Comparison of ENCODE assay signal across 8 cellular contexts in genomic region chr17:45277216-45277849, GRCh38. TPM values are rescaled to one million over a fixed set of nuclear protein-coding genes. Genes with fewer than 3 reads are reported as not detected.
DNase-seq lines count a peak whose midpoint lies in the region; ATAC-seq and TF ChIP-seq lines count a peak whose summit lies in the region.

No MANE protein-coding gene starts in this region.

- H3K4me2 ChIP-seq in DND-41 (ENCODE audit: insufficient read depth, low read length) (no peak overlapping the region), MM.1S (ENCODE audit: low read depth, low read length) (no peak overlapping the region), neural cell (ENCODE audit: low read length) (no peak overlapping the region)

- H3K27ac Mint-ChIP-seq in activated T-helper 1 cell treated with anti-CD3 and anti-CD28 coated beads, Interleukin-12 subunit alpha, Interleukin-12 subunit beta, Interleukin-2, Interleukin-4 antibody, amounts not matched to agents 30 ng/mL and 10 ng/mL and 1 ng/mL, durations not matched to agents 14 hours and 24 hours and 36 hours = peak overlapping the region; percentile 20

- no peak overlapping the region for H3K9ac ChIP-seq in DND-41 (ENCODE audit: low read depth, low read length)
- H3K9ac ChIP-seq in MM.1S (ENCODE audit: low read length) = no peak overlapping the region
- H3K9ac ChIP-seq in neural cell (ENCODE audit: low read length) = no peak overlapping the region

- H3K4me3 Mint-ChIP-seq in activated T-helper 1 cell treated with anti-CD3 and anti-CD28 coated beads, Interleukin-12 subunit alpha, Interleukin-12 subunit beta, Interleukin-2, Interleukin-4 antibody, amounts not matched to agents 30 ng/mL and 10 ng/mL and 1 ng/mL, durations not matched to agents 14 hours and 24 hours and 36 hours = no peak overlapping the region

- TF ChIP-seq RAD21 in neural cell (conservative IDR thresholded peaks at IDR 0.05) = peak; percentile 84

- no peak overlapping the region for H2AFZ ChIP-seq in DND-41 (ENCODE audit: low read depth, low read length)
- H2AFZ ChIP-seq in MM.1S (ENCODE audit: low read length) = no peak overlapping the region
- no peak overlapping the region for H2AFZ ChIP-seq in neural cell (ENCODE audit: low read depth, low read length)

- peaks cover 28% of the 10 kb centered on the region for H3K36me3 Mint-ChIP-seq in activated T-helper 1 cell treated with anti-CD3 and anti-CD28 coated beads, Interleukin-12 subunit alpha, Interleukin-12 subunit beta, Interleukin-2, Interleukin-4 antibody, amounts not matched to agents 30 ng/mL and 10 ng/mL and 1 ng/mL, durations not matched to agents 14 hours and 24 hours and 36 hours (ENCODE audit: low read depth)

- H3F3A ChIP-seq in MM.1S (ENCODE audit: insufficient read depth, low read length) (peaks cover 7% of the 10 kb centered on the region; the same call in 1 of the 2 replicates), neural cell (ENCODE audit: insufficient read depth, low read length, poor library complexity, severe bottlenecking) (peaks cover 4% of the 10 kb centered on the region)

- H3K79me2 ChIP-seq in DND-41 (ENCODE audit: insufficient read depth, low read length) (no peaks in the 10 kb centered on the region), MM.1S (ENCODE audit: low read length) (no peaks in the 10 kb centered on the region), neural cell (replicated peaks; ENCODE audit: insufficient read depth, low read length) (no peaks in the 10 kb centered on the region)

- H3K9me3 Mint-ChIP-seq in activated T-helper 1 cell treated with anti-CD3 and anti-CD28 coated beads, Interleukin-12 subunit alpha, Interleukin-12 subunit beta, Interleukin-2, Interleukin-4 antibody, amounts not matched to agents 30 ng/mL and 10 ng/mL and 1 ng/mL, durations not matched to agents 14 hours and 24 hours and 36 hours = no peaks in the 10 kb centered on the region

- peak; percentile 97 for ATAC-seq in DND-41 (ENCODE audit: insufficient read depth, low read depth)
- no peak for ATAC-seq in HG03196 (IDR thresholded peaks at IDR 0.05; ENCODE audit: unreplicated experiment)

- H3K27me3 ChIP-seq in DND-41 (ENCODE audit: insufficient read depth, low read length, poor library complexity) (no peaks in the 10 kb centered on the region), MM.1S (replicated peaks; ENCODE audit: insufficient read depth, low read length) (no peaks in the 10 kb centered on the region), neural cell (ENCODE audit: insufficient read depth, low read depth, low read length) (no peaks in the 10 kb centered on the region)

- H3K9me3 ChIP-seq in DND-41 (ENCODE audit: insufficient read depth, low read length, severe bottlenecking) = no peaks in the 10 kb centered on the region
- H3K9me3 ChIP-seq in MM.1S (replicated peaks; ENCODE audit: insufficient read depth, low read length) = no peaks in the 10 kb centered on the region
- H3K9me3 ChIP-seq in neural cell (ENCODE audit: low read length) = no peaks in the 10 kb centered on the region

- H4K20me1 ChIP-seq in DND-41 (ENCODE audit: insufficient read depth, low read length) = no peaks in the 10 kb centered on the region
- H4K20me1 ChIP-seq in MM.1S (ENCODE audit: insufficient read depth, low read length) = no peaks in the 10 kb centered on the region
- no peaks in the 10 kb centered on the region for H4K20me1 ChIP-seq in neural cell (ENCODE audit: insufficient read depth)

- H3K4me1 ChIP-seq in DND-41 (ENCODE audit: insufficient read depth, low read length) = no peaks in the 10 kb centered on the region
- peaks cover 5% of the 10 kb centered on the region; the same call in 1 of the 2 replicates for H3K4me1 ChIP-seq in MM.1S (ENCODE audit: low read length)

- no peak for TF ChIP-seq EP300 in neural cell (conservative IDR thresholded peaks at IDR 0.05; ENCODE audit: poor library complexity, severe bottlenecking)

- intact Hi-C loops in activated T-helper 1 cell treated with anti-CD3 and anti-CD28 coated beads, Interleukin-12 subunit alpha, Interleukin-12 subunit beta, Interleukin-2, Interleukin-4 antibody, amounts not matched to agents 30 ng/mL and 10 ng/mL and 1 ng/mL, durations not matched to agents 14 hours and 24 hours and 36 hours (cut with micrococcal nuclease) = loop anchor here (1.0 to 2.0 kb wide), 3 partner anchors 29 to 108 kb away; partner anchors contain the start of gene MAP3K14

- H3K4me1 Mint-ChIP-seq in activated T-helper 1 cell treated with anti-CD3 and anti-CD28 coated beads, Interleukin-12 subunit alpha, Interleukin-12 subunit beta, Interleukin-2, Interleukin-4 antibody, amounts not matched to agents 30 ng/mL and 10 ng/mL and 1 ng/mL, durations not matched to agents 14 hours and 24 hours and 36 hours (ENCODE audit: low read depth) = peaks cover 12% of the 10 kb centered on the region

- peak; percentile 81 for TF ChIP-seq CTCF in DND-41 (IDR thresholded peaks at IDR 0.05; ENCODE audit: borderline replicate concordance, extremely low read depth, low read length, poor library complexity, severe bottlenecking)
- peak; percentile 68 for TF ChIP-seq CTCF in MM.1S (IDR thresholded peaks at IDR 0.05; ENCODE audit: low read length)
- peak; percentile 90 for TF ChIP-seq CTCF in RWPE1 (conservative IDR thresholded peaks at IDR 0.05; ENCODE audit: low read depth)
- TF ChIP-seq CTCF in neural cell (IDR thresholded peaks at IDR 0.05; ENCODE audit: poor library complexity, severe bottlenecking) = peak; percentile 87

- H3K27ac ChIP-seq in DND-41 (ENCODE audit: low read length) (no peak overlapping the region), MM.1S (ENCODE audit: low read length) (no peak overlapping the region), RWPE1 (peak overlapping the region; percentile 87), neural cell (ENCODE audit: low read length) (no peak overlapping the region)

- peaks cover 33% of the 10 kb centered on the region for H3K36me3 ChIP-seq in DND-41 (ENCODE audit: insufficient read depth, low read length)
- peaks cover 4% of the 10 kb centered on the region; the same call in 1 of the 2 replicates for H3K36me3 ChIP-seq in MM.1S (replicated peaks; ENCODE audit: insufficient read depth, low read length)
- no peaks in the 10 kb centered on the region for H3K36me3 ChIP-seq in neural cell (ENCODE audit: insufficient read depth, low read length)

- DNase-seq in DND-41 = peak; percentile 88
- DNase-seq in MM.1S = peak; percentile 89
- DNase-seq in RWPE1 (ENCODE audit: low spot score) = peak; percentile 70
- DNase-seq in activated T-helper 1 cell treated with anti-CD3 and anti-CD28 coated beads, Interleukin-12 subunit alpha, Interleukin-12 subunit beta, Interleukin-2, Interleukin-4 antibody, amounts not matched to agents 30 ng/mL and 10 ng/mL and 1 ng/mL, durations not matched to agents 14 hours and 24 hours and 36 hours (ENCODE audit: low spot score) = peak; percentile 79
- DNase-seq in fibroblast of peridontal ligament (ENCODE audit: extremely low read depth) = peak; percentile 90
- peak; percentile 81 for DNase-seq in stimulated activated naive CD4-positive, alpha-beta T cell treated with Interleukin-2 at 50 U/mL for 16 hours (lab: John Stamatoyannopoulos, UW)

- no peak overlapping the region for H3K4me3 ChIP-seq in DND-41 (ENCODE audit: low read depth in 1 of 2, low read length in 2 of 2)
- H3K4me3 ChIP-seq in MM.1S (ENCODE audit: low read length) = no peak overlapping the region
- no peak overlapping the region for H3K4me3 ChIP-seq in neural cell (ENCODE audit: low read length)

- H3K9me2 ChIP-seq in MM.1S (replicated peaks; ENCODE audit: insufficient read depth, low read length) = no peaks in the 10 kb centered on the region
- no peaks in the 10 kb centered on the region for H3K9me2 ChIP-seq in neural cell (ENCODE audit: insufficient read depth, low read length)

- POLR2A ChIA-PET in RWPE1 (lab: Yijun Ruan, JAX; ENCODE audit: low non-redundant PET) = interaction anchor here (1.0 to 1.8 kb wide), 2 partner anchors 94 to 107 kb away, joined by 4 read pairs; no protein-coding TSS in a partner anchor

- H3K27me3 Mint-ChIP-seq in activated T-helper 1 cell treated with anti-CD3 and anti-CD28 coated beads, Interleukin-12 subunit alpha, Interleukin-12 subunit beta, Interleukin-2, Interleukin-4 antibody, amounts not matched to agents 30 ng/mL and 10 ng/mL and 1 ng/mL, durations not matched to agents 14 hours and 24 hours and 36 hours (ENCODE audit: insufficient read depth) = no peaks in the 10 kb centered on the region

- CTCF ChIA-PET in RWPE1 (lab: Yijun Ruan, JAX) = interaction anchor here (0.5 to 4.2 kb wide), 20 partner anchors 9 to 765 kb away, joined by 3 to 58 read pairs (median 4); partner anchors contain the start of gene MAP3K14

TF ChIP-seq in neural cell, 6 proteins besides CTCF, POLR2A, EP300 and RAD21:
- TF ChIP-seq TAF1 (IDR thresholded peaks at IDR 0.05; ENCODE audit: low read depth) (no peak), SMC3 (conservative IDR thresholded peaks at IDR 0.05; ENCODE audit: poor library complexity) (peak; percentile 96)

RNA-seq across cellular contexts. Expression of gene SPATA32, which starts 15.4 kb away (rescaled TPM):
- total RNA-seq in activated T-helper 1 cell treated with anti-CD3 and anti-CD28 coated beads, Interleukin-12 subunit alpha, Interleukin-12 subunit beta, Interleukin-2, Interleukin-4 antibody, amounts not matched to agents 30 ng/mL and 10 ng/mL and 1 ng/mL, durations not matched to agents 14 hours and 24 hours and 36 hours = 0.44 and 0.56 TPM in 2 replicates
- polyA plus RNA-seq in neural cell = not detected in 2 replicates
- not detected in 2 replicates for polyA minus RNA-seq in neural cell

RNA-seq across cellular contexts. Expression of gene MAP3K14, which starts 39.5 kb away (rescaled TPM):
- 64.4 and 64.7 TPM in 2 replicates for total RNA-seq in activated T-helper 1 cell treated with anti-CD3 and anti-CD28 coated beads, Interleukin-12 subunit alpha, Interleukin-12 subunit beta, Interleukin-2, Interleukin-4 antibody, amounts not matched to agents 30 ng/mL and 10 ng/mL and 1 ng/mL, durations not matched to agents 14 hours and 24 hours and 36 hours
- 6.6 and 6.7 TPM in 2 replicates for polyA plus RNA-seq in neural cell
- polyA minus RNA-seq in neural cell = 3.1 and 3.4 TPM in 2 replicates

RNA-seq across cellular contexts. Expression of gene FMNL1, which starts 55.6 kb away (rescaled TPM):
- total RNA-seq in activated T-helper 1 cell treated with anti-CD3 and anti-CD28 coated beads, Interleukin-12 subunit alpha, Interleukin-12 subunit beta, Interleukin-2, Interleukin-4 antibody, amounts not matched to agents 30 ng/mL and 10 ng/mL and 1 ng/mL, durations not matched to agents 14 hours and 24 hours and 36 hours = 363 and 374 TPM in 2 replicates
- 3.8 and 5.6 TPM in 2 replicates for polyA plus RNA-seq in neural cell
- 5.8 and 6.6 TPM in 2 replicates for polyA minus RNA-seq in neural cell
